ENCODE assay signal across 17 cellular contexts in genomic region chr5:58872670-58873273, GRCh38.
"Had no signal": no experiment of that assay in that cellular context is flagged by ENCODE, and none has a peak within 500 bp of the region (broad histone marks: within the 10 kb centered on the region; RNA-seq: fewer than 3 reads in every experiment).

No MANE protein-coding gene starts in this region.

- H3K36me3 Mint-ChIP-seq: activated naive CD4-positive, alpha-beta T cell treated with anti-CD3 and anti-CD28 coated beads, Interleukin-2, amount 50 U/mL, for 24 hours; naive B cell had no signal

- H3K27ac Mint-ChIP-seq: activated naive CD4-positive, alpha-beta T cell treated with anti-CD3 and anti-CD28 coated beads, Interleukin-2, amount 50 U/mL, for 24 hours; effector memory CD8-positive, alpha-beta T cell; naive B cell; stimulated activated naive CD8-positive, alpha-beta T cell treated with anti-CD3 and anti-CD28 coated beads, Interleukin-15, amount 100 ng/mL, for 72 hours had no signal

- H3K27me3 ChIP-seq: suprapubic skin, transverse colon, uterus had no signal

- ATAC-seq: effector memory CD8-positive, alpha-beta T cell; mucosa of descending colon; right cardiac atrium; stimulated activated naive CD8-positive, alpha-beta T cell treated with anti-CD3 and anti-CD28 coated beads, Interleukin-15, amount 100 ng/mL, for 72 hours had no signal

- H3K4me3 Mint-ChIP-seq: activated naive CD4-positive, alpha-beta T cell treated with anti-CD3 and anti-CD28 coated beads, Interleukin-2, amount 50 U/mL, for 24 hours; effector memory CD8-positive, alpha-beta T cell; naive B cell; neural crest cell; stimulated activated naive CD8-positive, alpha-beta T cell treated with anti-CD3 and anti-CD28 coated beads, Interleukin-15, amount 100 ng/mL, for 72 hours had no signal

- H3K9me3 Mint-ChIP-seq: activated naive CD4-positive, alpha-beta T cell treated with anti-CD3 and anti-CD28 coated beads, Interleukin-2, amount 50 U/mL, for 24 hours; effector memory CD8-positive, alpha-beta T cell; naive B cell; neural crest cell; stimulated activated naive CD8-positive, alpha-beta T cell treated with anti-CD3 and anti-CD28 coated beads, Interleukin-15, amount 100 ng/mL, for 72 hours had no signal

- H3K36me3 ChIP-seq: suprapubic skin, transverse colon, uterus had no signal

- H3K4me1 ChIP-seq: psoas muscle, suprapubic skin, transverse colon, uterus had no signal

- H3K9me3 ChIP-seq: mucosa of descending colon, psoas muscle, suprapubic skin, transverse colon, uterus had no signal

- H3K4me1 Mint-ChIP-seq: activated naive CD4-positive, alpha-beta T cell treated with anti-CD3 and anti-CD28 coated beads, Interleukin-2, amount 50 U/mL, for 24 hours; neural crest cell; stimulated activated naive CD8-positive, alpha-beta T cell treated with anti-CD3 and anti-CD28 coated beads, Interleukin-15, amount 100 ng/mL, for 72 hours had no signal

- DNase-seq: activated CD4-positive, alpha-beta T cell treated with anti-CD3 and anti-CD28 coated beads, Interleukin-2, amount 50 U/mL, for 4 hours; activated gamma-delta T cell; dermis blood vessel endothelial cell; effector memory CD8-positive, alpha-beta T cell; mesenchymal stem cell; mucosa of descending colon; naive B cell; psoas muscle; right cardiac atrium; stimulated activated CD4-positive, alpha-beta T cell treated with anti-CD3 and anti-CD28 coated beads, Interleukin-2, amount 100 ng/mL, for 48 hours; stimulated activated naive CD8-positive, alpha-beta T cell treated with anti-CD3 and anti-CD28 coated beads, Interleukin-15, amount 100 ng/mL, for 72 hours; transverse colon; uterus had no signal

- H3K4me3 ChIP-seq: mucosa of descending colon, psoas muscle, skin epidermis, suprapubic skin, transverse colon, uterus had no signal
